Comparison of ENCODE assay signal across 15 cellular contexts in the genomic region with DNA sequence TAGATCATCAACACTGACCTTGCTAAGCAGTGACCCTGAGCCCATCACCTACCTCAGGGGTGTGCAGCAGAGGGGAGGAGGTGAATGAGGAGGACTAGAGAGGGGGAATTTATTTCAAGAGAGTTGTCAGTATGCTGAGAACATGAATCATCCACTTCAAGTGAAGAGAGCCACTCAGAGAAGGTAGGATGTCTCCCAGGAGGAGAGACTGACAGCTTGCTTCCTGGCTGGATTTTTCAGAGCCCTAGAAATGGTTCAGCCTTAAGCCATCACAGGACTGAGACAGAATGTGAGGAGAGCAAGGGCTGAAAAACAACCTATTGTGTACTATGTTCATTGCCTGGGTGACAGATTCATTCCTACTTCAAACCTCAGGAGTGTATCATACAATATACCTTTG. TPM values are rescaled to one million over a fixed set of nuclear protein-coding genes. Genes with fewer than 3 reads are reported as not detected.
DNase-seq lines count a peak whose midpoint lies in the region; TF ChIP-seq lines count a peak whose summit lies in the region.
"Had no signal": no experiment of that assay in that cellular context is flagged by ENCODE, and none has a peak within 500 bp of the region (broad histone marks: within the 10 kb centered on the region; RNA-seq: fewer than 3 reads in every experiment).

No MANE protein-coding gene starts in this region.

- intact Hi-C loops in stomach (cut with DNase I; ENCODE audit: low total_unique reads): loop anchor here (5.0 kb wide), 1 partner anchor 103 kb away; no protein-coding TSS in a partner anchor

- peaks cover 27 to 59% (median 42%) of the 10 kb centered on the region in 4 donors for H3K4me1 ChIP-seq in stomach
- H3K4me1 ChIP-seq in Peyer's patch: peaks cover under 1 to 52% (median 9%) of the 10 kb centered on the region in 4 donors

- H3K36me3 ChIP-seq in stomach (no peaks in the 10 kb centered on the region), Peyer's patch (no peaks in the 10 kb centered on the region)
- H3K36me3 ChIP-seq: left ventricle myocardium inferior had no signal

- H3K4me3 ChIP-seq in stomach (no peak overlapping the region), Peyer's patch (no peak overlapping the region)
- H3K4me3 ChIP-seq: left ventricle myocardium inferior had no signal

- H3K27ac Mint-ChIP-seq in nephron progenitor cell: peak overlapping the region; percentile 96
- H3K27ac Mint-ChIP-seq: activated naive CD8-positive, alpha-beta T cell treated with anti-CD3 and anti-CD28 coated beads, Interleukin-2, amount 10 ng/mL, durations not matched to agents 7 days and 5 days had no signal

- no peaks in the 10 kb centered on the region for H3K9me3 Mint-ChIP-seq in nephron progenitor cell
- H3K9me3 Mint-ChIP-seq: activated naive CD8-positive, alpha-beta T cell treated with anti-CD3 and anti-CD28 coated beads, Interleukin-2, amount 10 ng/mL, durations not matched to agents 7 days and 5 days had no signal

- H3K27me3 ChIP-seq in stomach (no peaks in the 10 kb centered on the region), Peyer's patch (no peaks in the 10 kb centered on the region)

- no peaks in the 10 kb centered on the region for H3K36me3 Mint-ChIP-seq in nephron progenitor cell (ENCODE audit: low read depth)

- H3K4me1 Mint-ChIP-seq in nephron progenitor cell: peaks cover 82% of the 10 kb centered on the region

- TF ChIP-seq CTCF in VCaP (conservative IDR thresholded peaks at IDR 0.05) (no peak), nephron progenitor cell (IDR thresholded peaks at IDR 0.05) (no peak), stomach (IDR thresholded peaks at IDR 0.05) (no peak), Peyer's patch (IDR thresholded peaks at IDR 0.05) (no peak)

- DNase-seq in NCI-H1417 (lab: John Stamatoyannopoulos, UW): peak in 2 of 3 experiments; percentile 63 to 91
- no peak for DNase-seq in NCI-H1417 treated with DMSO at 0.1 percent for 48 hours (lab: John Stamatoyannopoulos, UW)
- DNase-seq in NCI-H1436 (lab: John Stamatoyannopoulos, UW): peak; percentile 42
- no peak for DNase-seq in nephron progenitor cell
- DNase-seq in stomach: no peak
- no peak for DNase-seq in DMS114 treated with DMSO at 0.1 percent for 48 hours (lab: John Stamatoyannopoulos, UW; ENCODE audit: unreplicated experiment)
- DNase-seq in Peyer's patch: no peak
- DNase-seq: activated naive CD8-positive, alpha-beta T cell treated with anti-CD3 and anti-CD28 coated beads, Interleukin-2, amount 10 ng/mL, durations not matched to agents 7 days and 5 days; GOT3; left ventricle myocardium inferior; NCI-H2081 treated with DMSO at 0.1 percent for 48 hours; stimulated activated naive CD8-positive, alpha-beta T cell treated with anti-CD3 and anti-CD28 coated beads, Interleukin-15, Interleukin-2, amounts not matched to agents 100 U/mL and 50 U/mL, for 24 hours had no signal

- TF ChIP-seq EP300 in stomach (IDR thresholded peaks at IDR 0.05): no peak

- H3K27me3 Mint-ChIP-seq in nephron progenitor cell (ENCODE audit: low read depth, poor library complexity): peaks cover 11% of the 10 kb centered on the region
- H3K27me3 Mint-ChIP-seq: activated naive CD8-positive, alpha-beta T cell treated with anti-CD3 and anti-CD28 coated beads, Interleukin-2, amount 10 ng/mL, durations not matched to agents 7 days and 5 days had no signal

- TF ChIP-seq POLR2A in stomach (IDR thresholded peaks at IDR 0.05): no peak
- no peak for TF ChIP-seq POLR2A in Peyer's patch (IDR thresholded peaks at IDR 0.05)

- H3K9me3 ChIP-seq in stomach (no peaks in the 10 kb centered on the region), Peyer's patch (no peaks in the 10 kb centered on the region)
- H3K9me3 ChIP-seq: left ventricle myocardium inferior had no signal

- H3K27ac ChIP-seq in VCaP (peak overlapping the region; percentile 51), stomach (no peak overlapping the region), Peyer's patch (peak overlapping the region in 1 of 4 donors; percentile 64)
- H3K27ac ChIP-seq: 22Rv1, KMS-11, left ventricle myocardium inferior had no signal

- H3K4me3 Mint-ChIP-seq in nephron progenitor cell: peak overlapping the region; percentile 59
- H3K4me3 Mint-ChIP-seq: activated naive CD8-positive, alpha-beta T cell treated with anti-CD3 and anti-CD28 coated beads, Interleukin-2, amount 10 ng/mL, durations not matched to agents 7 days and 5 days had no signal

RNA-seq across cellular contexts. Expression of a gene that starts 34.8 kb away (rescaled TPM):
- total RNA-seq in stomach (100 to 1,000 TPM in 4 of 5 donors, 10 to 100 TPM in 1; 63.1 to 484 (median 434) TPM), Peyer's patch (100 to 1,000 TPM; 309 to 477 (median 414) TPM)
- polyA plus RNA-seq in stomach: 10 to 100 TPM; 14.0 to 74.3 (median 28.9) TPM

Comparison
In these comparisons a context has a peak if more than half of its experiments do, and no peak if none do; other contexts are left out.
1. DNase-seq: peak in NCI-H1417 (2 of 3) and NCI-H1436 (single experiment); none in NCI-H1417 treated with DMSO at 0.1 percent for 48 hours (single experiment), nephron progenitor cell (single experiment), stomach (single experiment), DMS114 treated with DMSO at 0.1 percent for 48 hours (single experiment) and Peyer's patch (0 of 3).